ENCODE assay signal across 14 cellular contexts in the genomic region with DNA sequence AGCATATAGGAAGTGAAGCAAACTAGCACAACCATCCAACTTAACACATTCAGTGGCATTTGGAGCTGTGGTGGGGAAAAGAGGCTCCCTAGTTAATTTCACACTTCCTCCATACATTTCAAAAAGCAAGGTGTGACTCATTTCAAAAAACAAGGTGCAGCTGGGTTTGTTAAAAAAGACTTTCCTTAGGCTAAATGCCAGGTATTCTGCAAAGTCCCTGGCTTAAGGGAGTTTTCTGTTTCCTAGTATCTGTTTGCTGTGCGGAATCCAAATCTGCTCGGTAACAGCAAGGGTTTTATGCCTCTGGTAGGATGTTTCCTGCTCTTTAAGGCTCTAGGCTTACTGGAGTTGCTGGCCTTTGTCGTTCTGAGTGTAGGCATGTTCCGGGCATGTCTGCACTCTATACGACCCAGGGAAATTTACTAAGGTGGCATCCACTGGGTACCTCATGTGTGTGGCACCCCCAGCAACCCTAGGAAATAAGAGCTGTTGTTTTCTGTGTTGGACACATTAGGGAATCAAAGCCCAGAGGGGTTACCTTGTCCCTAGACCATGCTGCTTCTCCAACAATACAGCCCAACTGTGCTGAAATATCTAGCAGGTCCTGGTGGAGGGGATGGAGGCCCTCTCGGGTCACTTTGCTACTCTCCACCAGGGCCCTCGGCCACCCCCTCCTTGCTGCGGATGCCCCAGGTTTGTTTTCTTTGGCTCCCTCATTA. TPM values are rescaled to one million over a fixed set of nuclear protein-coding genes. Genes with fewer than 3 reads are reported as not detected.
DNase-seq lines count a peak whose midpoint lies in the region; ATAC-seq, FAIRE-seq and TF ChIP-seq lines count a peak whose summit lies in the region.
"Had no signal": no experiment of that assay in that cellular context is flagged by ENCODE, and none has a peak within 500 bp of the region (broad histone marks: within the 10 kb centered on the region; RNA-seq: fewer than 3 reads in every experiment).

No MANE protein-coding gene starts in this region.

- H3K4me1 ChIP-seq in A549, result no peaks in the 10 kb centered on the region
- H3K4me1 ChIP-seq: uterus had no signal

- H3K9me3 ChIP-seq in A549, result no peaks in the 10 kb centered on the region
- H3K9me3 ChIP-seq: uterus had no signal

- POLR2A ChIA-PET in A549 (lab: Yijun Ruan, JAX), result no interaction called here

- DNase-seq in A549 (ENCODE audit: low read depth in 1 of 2, low spot score in 1 of 2) (no peak), epithelial cell of esophagus (ENCODE audit: low read depth) (peak; percentile 91), ureter (ENCODE audit: low spot score) (no peak), substantia nigra (lab: John Stamatoyannopoulos, UW) (no peak), NCI-H69 (lab: John Stamatoyannopoulos, UW) (no peak)
- no peak for DNase-seq in activated CD4-positive, alpha-beta T cell treated with anti-CD3 and anti-CD28 coated beads, Interleukin-2, amount 50 U/mL, for 48 hours
- DNase-seq: activated CD4-positive, alpha-beta T cell treated with anti-CD3 and anti-CD28 coated beads for 48 hours; GF-D8; NCI-H2227 treated with DMSO at 0.1 percent for 48 hours; uterus had no signal

- CTCF ChIA-PET in A549 (lab: Yijun Ruan, JAX), result interaction anchor here (0.6 to 6.6 kb wide), 4 partner anchors 9 to 1159 kb away, joined by 3 to 34 read pairs (median 3); no protein-coding TSS in a partner anchor

- H3K4me3 ChIP-seq in A549, result no peak overlapping the region
- no peak overlapping the region for H3K4me3 ChIP-seq in epithelial cell of esophagus (ENCODE audit: low read length)
- H3K4me3 ChIP-seq: uterus had no signal

- TF ChIP-seq EP300 in A549 (IDR thresholded peaks at IDR 0.05), result no peak

- H3K4me2 ChIP-seq in A549, result no peak overlapping the region

- H3K27ac ChIP-seq in A549, result no peak overlapping the region
- H3K27ac ChIP-seq in substantia nigra (ENCODE audit: low read depth, low read length, poor library complexity, severe bottlenecking), result no peak overlapping the region
- H3K27ac ChIP-seq: uterus had no signal

- TF ChIP-seq RAD21 in A549 (conservative IDR thresholded peaks at IDR 0.05 in 1 of 2, IDR thresholded peaks at IDR 0.05 in 1 of 2), result no peak

- WGBS in A549 (ENCODE audit: missing lambda C conversion rate), result 66% methylated on average over 8 of the region's 8 CpGs

- no peak for FAIRE-seq in A549 (lab: Jason Lieb, UNC)
- FAIRE-seq: HTR-8/SVneo had no signal

- TF ChIP-seq CTCF in A549 (IDR thresholded peaks at IDR 0.05) (no peak), epithelial cell of esophagus (IDR thresholded peaks at IDR 0.05; ENCODE audit: insufficient read depth, low read depth, low read length, missing control alignments) (no peak)

- no peak for TF ChIP-seq POLR2A in A549 (IDR thresholded peaks at IDR 0.05; ENCODE audit: low read length)

- ATAC-seq in A549 (peak in 1 of 2 experiments; percentile 35; a peak in 1 of 6 replicates), GM21367 (IDR thresholded peaks at IDR 0.05; ENCODE audit: unreplicated experiment) (peak; percentile 25), HG03469 (IDR thresholded peaks at IDR 0.05; ENCODE audit: unreplicated experiment) (peak; percentile 21)

TF ChIP-seq in A549, 52 proteins besides CTCF, POLR2A, EP300 and RAD21:
- TF ChIP-seq RFX5 (IDR thresholded peaks at IDR 0.05) (no peak), FOSL2 (IDR thresholded peaks at IDR 0.05) (no peak), FOSL2 (CRISPR knock-in tag; IDR thresholded peaks at IDR 0.05) (0 out of 2 replicates have a peak, but pooled peaks have one; percentile 5), KDM1A (IDR thresholded peaks at IDR 0.05; ENCODE audit: low read depth) (no peak)

RNA-seq across cellular contexts. Expression of a gene that starts 0.6 kb away (rescaled TPM):
- polyA plus RNA-seq in A549 (2011; rRNA removed), result not detected in 2 replicates
- polyA plus RNA-seq in A549 (2012; cell fraction: cytosol; rRNA removed), result not detected in 2 replicates
- polyA plus RNA-seq in A549 (2012; cell fraction: nucleus; rRNA removed), result not detected in 2 replicates
- polyA plus RNA-seq in A549 (2017; fragmentation: RNase III; extraction: RNeasy Plus Mini Kit Qiagen cat#74134 plus additional on column Dnase treatment), result not detected in 3 replicates
- not detected in 2 replicates for polyA minus RNA-seq in A549 (2011; rRNA and poly(A)+ RNA removed)
- not detected for total RNA-seq in ureter
- total RNA-seq: osteoblast, uterus had no signal
